8 cellular contexts compared by ENCODE assay signal in the genomic region with DNA sequence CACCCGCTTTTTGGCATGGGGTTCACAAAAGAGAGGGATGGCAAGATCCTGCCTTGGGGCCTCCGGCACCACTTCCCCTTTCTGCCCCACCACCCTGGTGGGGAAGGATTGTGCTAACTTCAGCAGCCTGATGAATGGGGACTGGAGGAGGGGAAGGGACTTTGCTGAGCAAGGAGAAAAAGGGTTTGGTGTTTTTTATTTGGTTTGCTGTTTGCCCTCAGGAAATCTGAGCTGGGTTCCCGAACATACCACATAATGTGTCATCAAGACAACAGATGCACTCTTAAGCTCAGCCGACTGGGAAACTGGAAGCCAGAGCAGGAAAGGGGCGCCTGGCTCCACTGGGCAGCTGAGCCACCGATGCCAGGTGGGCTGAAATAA. TPM values are rescaled to one million over a fixed set of nuclear protein-coding genes. Genes with fewer than 3 reads are reported as not detected.
DNase-seq lines count a peak whose midpoint lies in the region; ATAC-seq and TF ChIP-seq lines count a peak whose summit lies in the region.

No MANE protein-coding gene starts in this region.

- H3K36me3 Mint-ChIP-seq in GM23338 (ENCODE audit: low read depth) = no peaks in the 10 kb centered on the region

- peak; percentile 37 for ATAC-seq in GM23338
- no peak for ATAC-seq in HG03039 (IDR thresholded peaks at IDR 0.05; ENCODE audit: unreplicated experiment)
- ATAC-seq in GM19395 (IDR thresholded peaks at IDR 0.05; ENCODE audit: unreplicated experiment) = no peak

- peaks cover 21% of the 10 kb centered on the region for H3K4me1 Mint-ChIP-seq in GM23338

- H3K9ac ChIP-seq in skeletal muscle satellite cell (ENCODE audit: low read depth, low read length) = peak overlapping the region; percentile 65

- H3K9me3 ChIP-seq in skeletal muscle satellite cell (replicated peaks; ENCODE audit: low read length) = no peaks in the 10 kb centered on the region

- H3K27me3 Mint-ChIP-seq in GM23338 (ENCODE audit: insufficient read depth, low read depth, poor library complexity) = peaks cover 2% of the 10 kb centered on the region

- no peak for DNase-seq in GM23338 (ENCODE audit: low spot score)
- peak; percentile 97 for DNase-seq in RPMI8226
- peak; percentile 78 to 89 for DNase-seq in foreskin fibroblast
- DNase-seq in GM20000 (ENCODE audit: low spot score) = no peak
- DNase-seq in HT-29 (ENCODE audit: low spot score) = no peak

- no peaks in the 10 kb centered on the region for H3K9me3 Mint-ChIP-seq in GM23338

- H3F3A ChIP-seq in GM23338 (replicated peaks; ENCODE audit: low read depth) = no peaks in the 10 kb centered on the region

- H3K79me2 ChIP-seq in GM23338 (replicated peaks; ENCODE audit: insufficient read depth) = no peaks in the 10 kb centered on the region

- H3K27ac ChIP-seq in GM23338 (ENCODE audit: low read depth) = no peak overlapping the region

- H3K27ac Mint-ChIP-seq in GM23338 = no peak overlapping the region

- H3K4me2 ChIP-seq in GM23338 = no peak overlapping the region
- peak overlapping the region; percentile 77 for H3K4me2 ChIP-seq in skeletal muscle satellite cell (ENCODE audit: low read length)

- H2AFZ ChIP-seq in GM23338 = no peak overlapping the region; the same call in 1 of the 2 replicates

- no peaks in the 10 kb centered on the region for H4K20me1 ChIP-seq in GM23338 (replicated peaks; ENCODE audit: insufficient read depth)

- no peaks in the 10 kb centered on the region for H3K9me2 ChIP-seq in GM23338 (ENCODE audit: insufficient read depth)

- no peak overlapping the region for H3K4me3 Mint-ChIP-seq in GM23338

- TF ChIP-seq CTCF in GM23338 (conservative IDR thresholded peaks at IDR 0.05; ENCODE audit: low read depth in 2 of 2) (no peak), foreskin fibroblast (IDR thresholded peaks at IDR 0.05; ENCODE audit: low read depth, low read length) (no peak), GM20000 (IDR thresholded peaks at IDR 0.05; ENCODE audit: extremely low read depth, missing control alignments) (no peak)

- H3K4me3 ChIP-seq in GM23338 (no peak overlapping the region), foreskin fibroblast (ENCODE audit: low read depth in 1 of 2, low read length in 2 of 2) (peak overlapping the region; percentile 26 to 29), skeletal muscle satellite cell (ENCODE audit: low read length) (peak overlapping the region; percentile 48)

- 0 out of 2 replicates have a peak, but pooled peaks cover 4% of the 10 kb centered on the region for H3K4me1 ChIP-seq in GM23338 (ENCODE audit: insufficient read depth)
- H3K4me1 ChIP-seq in skeletal muscle satellite cell (ENCODE audit: control insufficient read depth, insufficient read depth, low read length) = peaks cover 31% of the 10 kb centered on the region

- H3K36me3 ChIP-seq in GM23338 (ENCODE audit: insufficient read depth) (no peaks in the 10 kb centered on the region), skeletal muscle satellite cell (ENCODE audit: insufficient read depth, low read length) (no peaks in the 10 kb centered on the region)

- no peaks in the 10 kb centered on the region for H3K27me3 ChIP-seq in GM23338 (ENCODE audit: insufficient read depth)
- H3K27me3 ChIP-seq in skeletal muscle satellite cell (ENCODE audit: control insufficient read depth, insufficient read depth, low read length) = peaks cover 29% of the 10 kb centered on the region

TF ChIP-seq in GM23338, 12 proteins besides CTCF, POLR2A, EP300 and RAD21 (continues in another document):
- TF ChIP-seq EZH2phosphoT487 (IDR thresholded peaks at IDR 0.05; ENCODE audit: unreplicated experiment) = no peak
- TF ChIP-seq EZH2 (IDR thresholded peaks at IDR 0.05; ENCODE audit: low read depth, unreplicated experiment) = no peak
- no peak for TF ChIP-seq ZNF114 (CRISPR knock-in tag; IDR thresholded peaks at IDR 0.05)
- no peak for TF ChIP-seq STAT1 (IDR thresholded peaks at IDR 0.05; ENCODE audit: unreplicated experiment)
- TF ChIP-seq, protein P1, sequence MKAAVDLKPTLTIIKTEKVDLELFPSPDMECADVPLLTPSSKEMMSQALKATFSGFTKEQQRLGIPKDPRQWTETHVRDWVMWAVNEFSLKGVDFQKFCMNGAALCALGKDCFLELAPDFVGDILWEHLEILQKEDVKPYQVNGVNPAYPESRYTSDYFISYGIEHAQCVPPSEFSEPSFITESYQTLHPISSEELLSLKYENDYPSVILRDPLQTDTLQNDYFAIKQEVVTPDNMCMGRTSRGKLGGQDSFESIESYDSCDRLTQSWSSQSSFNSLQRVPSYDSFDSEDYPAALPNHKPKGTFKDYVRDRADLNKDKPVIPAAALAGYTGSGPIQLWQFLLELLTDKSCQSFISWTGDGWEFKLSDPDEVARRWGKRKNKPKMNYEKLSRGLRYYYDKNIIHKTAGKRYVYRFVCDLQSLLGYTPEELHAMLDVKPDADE (IDR thresholded peaks at IDR 0.05) = no peak
- TF ChIP-seq ZNF462 (CRISPR knock-in tag; IDR thresholded peaks at IDR 0.05) = no peak

RNA-seq across cellular contexts. Expression of gene OLFML2B, which starts 19.9 kb away (rescaled TPM):
- total RNA-seq in GM23338 (2014; rRNA removed; shearing (Covaris generic)) = 3.7 and 4.3 TPM in 2 replicates
- polyA plus RNA-seq in GM23338 (2016; fragmentation: Nextera tagmentation; extraction: Ambion mirVana) = 2.0 and 2.9 TPM in 2 replicates
- total RNA-seq in skeletal muscle satellite cell (2012; rRNA removed) = 11.4 and 16.5 TPM in 2 replicates
- 0.66 TPM in 1 of 2 replicates, not detected in the other for total RNA-seq in HT-29 (2014; rRNA removed; shearing (Covaris generic))

Comparison
In these comparisons a context has a peak if more than half of its experiments do, and no peak if none do; other contexts are left out.
1. DNase-seq: peak in RPMI8226 (single experiment) and foreskin fibroblast (2 of 2); none in GM23338 (single experiment), GM20000 (single experiment) and HT-29 (single experiment).